In the genomic region with DNA sequence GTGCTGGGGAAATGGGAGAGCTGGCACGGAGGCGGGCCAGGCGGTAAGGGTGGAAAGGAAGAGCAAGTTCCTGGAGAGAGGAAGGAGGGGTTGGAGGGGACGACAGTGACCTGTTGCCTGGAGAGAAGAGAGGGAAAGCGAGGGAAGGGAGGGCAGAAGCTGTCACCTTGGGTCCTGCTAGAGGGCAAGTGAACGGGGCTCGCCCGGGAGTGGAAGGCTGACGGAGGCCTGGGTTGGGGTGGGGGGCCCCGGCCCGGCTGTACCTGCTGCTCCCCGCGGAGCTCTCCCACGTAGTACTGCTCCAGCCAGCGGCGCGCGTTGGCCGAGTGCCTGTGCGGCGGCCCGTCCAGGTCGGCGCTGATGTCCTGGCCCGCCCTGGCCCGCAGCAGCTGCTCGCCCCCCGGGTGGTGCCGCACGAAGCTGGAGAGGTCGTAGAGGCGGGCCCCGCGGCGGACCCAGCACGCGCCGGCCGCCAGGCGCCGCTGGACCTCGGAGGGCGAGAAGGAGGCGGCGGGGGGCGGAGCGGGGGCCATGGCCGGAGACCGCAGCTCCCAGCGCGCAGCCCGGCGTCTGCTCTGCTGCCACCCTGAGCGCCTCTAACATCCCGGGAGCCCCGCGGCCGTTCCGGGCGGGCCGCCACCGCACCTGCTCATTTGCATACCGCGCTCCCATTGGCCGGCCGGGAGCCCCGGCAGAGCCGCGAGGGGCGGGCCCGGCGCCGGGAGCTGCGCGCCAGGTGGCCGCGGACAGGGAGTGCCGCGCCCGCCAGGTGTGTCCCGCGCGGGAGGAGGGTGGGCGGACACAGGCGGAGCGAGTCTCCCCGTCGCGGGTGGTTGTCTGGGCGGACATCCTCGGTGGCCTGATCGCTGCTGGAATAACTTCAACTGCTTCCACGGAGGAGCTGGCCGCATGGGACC, we compare ENCODE assay signal across 1 cellular context.
TF ChIP-seq lines count a peak whose summit lies in the region.

A gene with protein sequence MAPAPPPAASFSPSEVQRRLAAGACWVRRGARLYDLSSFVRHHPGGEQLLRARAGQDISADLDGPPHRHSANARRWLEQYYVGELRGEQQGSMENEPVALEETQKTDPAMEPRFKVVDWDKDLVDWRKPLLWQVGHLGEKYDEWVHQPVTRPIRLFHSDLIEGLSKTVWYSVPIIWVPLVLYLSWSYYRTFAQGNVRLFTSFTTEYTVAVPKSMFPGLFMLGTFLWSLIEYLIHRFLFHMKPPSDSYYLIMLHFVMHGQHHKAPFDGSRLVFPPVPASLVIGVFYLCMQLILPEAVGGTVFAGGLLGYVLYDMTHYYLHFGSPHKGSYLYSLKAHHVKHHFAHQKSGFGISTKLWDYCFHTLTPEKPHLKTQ (minus strand): TSS at position 598 of the 917 bp plus-strand sequence. CDS start 65 bp downstream, at position 533.

TF ChIP-seq in HepG2, 621 proteins besides CTCF, POLR2A, EP300 and RAD21 (continued from another document and continues in another):
- TF ChIP-seq ELF4 (CRISPR knock-in tag; IDR thresholded peaks at IDR 0.05; ENCODE audit: borderline replicate concordance) (no peak), MAZ (IDR thresholded peaks at IDR 0.05; ENCODE audit: borderline replicate concordance, low read depth, low read length) (peak; percentile 92), MAZ (CRISPR knock-in tag; IDR thresholded peaks at IDR 0.05; ENCODE audit: low read depth) (peak; percentile 97), ZNF672 (CRISPR knock-in tag; IDR thresholded peaks at IDR 0.05) (no peak), HNRNPK (IDR thresholded peaks at IDR 0.05; ENCODE audit: low read depth, low read length, poor library complexity, severe bottlenecking) (peak; percentile 57), ISL2 (CRISPR knock-in tag; IDR thresholded peaks at IDR 0.05) (0 out of 2 replicates have a peak, but pooled peaks have one; percentile 53), NFYC (CRISPR knock-in tag; IDR thresholded peaks at IDR 0.05) (peak; percentile 42; the same call in 1 of the 2 replicates), ZNF883 (CRISPR knock-in tag; IDR thresholded peaks at IDR 0.05; ENCODE audit: not compliant biosample characterization) (peak; percentile 39), ZNF121 (CRISPR knock-in tag; IDR thresholded peaks at IDR 0.05) (no peak), FOXJ3 (CRISPR knock-in tag; IDR thresholded peaks at IDR 0.05; ENCODE audit: borderline replicate concordance) (no peak), SNAPC4 (CRISPR knock-in tag; IDR thresholded peaks at IDR 0.05) (no peak), ZNF564 (CRISPR knock-in tag; IDR thresholded peaks at IDR 0.05) (peak; percentile 92), NCOR1 (IDR thresholded peaks at IDR 0.05; ENCODE audit: borderline replicate concordance, low read length) (no peak), HNF1A (IDR thresholded peaks at IDR 0.05; ENCODE audit: low read depth) (no peak), HNF1A (CRISPR knock-in tag; IDR thresholded peaks at IDR 0.05; ENCODE audit: borderline replicate concordance) (0 out of 2 replicates have a peak, but pooled peaks have one; percentile 46), SRSF9 (IDR thresholded peaks at IDR 0.05; ENCODE audit: borderline replicate concordance, insufficient read depth, low read depth, low read length, poor library complexity, severe bottlenecking) (no peak), NONO (IDR thresholded peaks at IDR 0.05) (no peak), NONO (CRISPR knock-in tag; conservative IDR thresholded peaks at IDR 0.05) (peak; percentile 48; the same call in 1 of the 2 replicates), THAP11 (CRISPR knock-in tag; IDR thresholded peaks at IDR 0.05) (peak; percentile 72), HHEX (CRISPR knock-in tag; IDR thresholded peaks at IDR 0.05) (no peak), ASH2L (IDR thresholded peaks at IDR 0.05; ENCODE audit: insufficient read length, low read depth, low read length) (peak; percentile 44), SMYD3 (CRISPR knock-in tag; IDR thresholded peaks at IDR 0.05) (no peak), E2F5 (CRISPR knock-in tag; conservative IDR thresholded peaks at IDR 0.05) (no peak), ZNF558 (CRISPR knock-in tag; IDR thresholded peaks at IDR 0.05; ENCODE audit: borderline replicate concordance) (no peak), MXD1 (CRISPR knock-in tag; IDR thresholded peaks at IDR 0.05) (peak; percentile 18; the same call in 1 of the 2 replicates), ZNF18 (CRISPR knock-in tag; IDR thresholded peaks at IDR 0.05; ENCODE audit: insufficient replicate concordance) (no peak), ZKSCAN5 (CRISPR knock-in tag; IDR thresholded peaks at IDR 0.05) (no peak), ZNF572 (CRISPR knock-in tag; IDR thresholded peaks at IDR 0.05) (peak; percentile 12; the same call in 1 of the 2 replicates), PBX2 (CRISPR knock-in tag; IDR thresholded peaks at IDR 0.05) (no peak), U2AF1 (optimal IDR thresholded peaks at IDR 0.05; ENCODE audit: low read depth, low read length) (no peak)
- TF ChIP-seq, protein P1, sequence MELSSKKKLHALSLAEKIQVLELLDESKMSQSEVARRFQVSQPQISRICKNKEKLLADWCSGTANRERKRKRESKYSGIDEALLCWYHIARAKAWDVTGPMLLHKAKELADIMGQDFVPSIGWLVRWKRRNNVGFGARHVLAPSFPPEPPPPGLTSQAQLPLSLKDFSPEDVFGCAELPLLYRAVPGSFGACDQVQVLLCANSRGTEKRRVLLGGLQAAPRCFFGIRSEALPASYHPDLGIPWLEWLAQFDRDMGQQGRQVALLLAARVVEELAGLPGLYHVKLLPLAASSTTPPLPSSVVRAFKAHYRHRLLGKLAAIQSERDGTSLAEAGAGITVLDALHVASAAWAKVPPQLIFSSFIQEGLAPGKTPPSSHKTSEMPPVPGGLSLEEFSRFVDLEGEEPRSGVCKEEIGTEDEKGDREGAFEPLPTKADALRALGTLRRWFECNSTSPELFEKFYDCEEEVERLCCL (CRISPR knock-in tag; IDR thresholded peaks at IDR 0.05; ENCODE audit: borderline replicate concordance), result no peak
- TF ChIP-seq, protein P2, sequence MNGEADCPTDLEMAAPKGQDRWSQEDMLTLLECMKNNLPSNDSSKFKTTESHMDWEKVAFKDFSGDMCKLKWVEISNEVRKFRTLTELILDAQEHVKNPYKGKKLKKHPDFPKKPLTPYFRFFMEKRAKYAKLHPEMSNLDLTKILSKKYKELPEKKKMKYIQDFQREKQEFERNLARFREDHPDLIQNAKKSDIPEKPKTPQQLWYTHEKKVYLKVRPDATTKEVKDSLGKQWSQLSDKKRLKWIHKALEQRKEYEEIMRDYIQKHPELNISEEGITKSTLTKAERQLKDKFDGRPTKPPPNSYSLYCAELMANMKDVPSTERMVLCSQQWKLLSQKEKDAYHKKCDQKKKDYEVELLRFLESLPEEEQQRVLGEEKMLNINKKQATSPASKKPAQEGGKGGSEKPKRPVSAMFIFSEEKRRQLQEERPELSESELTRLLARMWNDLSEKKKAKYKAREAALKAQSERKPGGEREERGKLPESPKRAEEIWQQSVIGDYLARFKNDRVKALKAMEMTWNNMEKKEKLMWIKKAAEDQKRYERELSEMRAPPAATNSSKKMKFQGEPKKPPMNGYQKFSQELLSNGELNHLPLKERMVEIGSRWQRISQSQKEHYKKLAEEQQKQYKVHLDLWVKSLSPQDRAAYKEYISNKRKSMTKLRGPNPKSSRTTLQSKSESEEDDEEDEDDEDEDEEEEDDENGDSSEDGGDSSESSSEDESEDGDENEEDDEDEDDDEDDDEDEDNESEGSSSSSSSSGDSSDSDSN (CRISPR knock-in tag; IDR thresholded peaks at IDR 0.05), result peak; percentile 93; the same call in 1 of the 2 replicates
- TF ChIP-seq, protein P3, sequence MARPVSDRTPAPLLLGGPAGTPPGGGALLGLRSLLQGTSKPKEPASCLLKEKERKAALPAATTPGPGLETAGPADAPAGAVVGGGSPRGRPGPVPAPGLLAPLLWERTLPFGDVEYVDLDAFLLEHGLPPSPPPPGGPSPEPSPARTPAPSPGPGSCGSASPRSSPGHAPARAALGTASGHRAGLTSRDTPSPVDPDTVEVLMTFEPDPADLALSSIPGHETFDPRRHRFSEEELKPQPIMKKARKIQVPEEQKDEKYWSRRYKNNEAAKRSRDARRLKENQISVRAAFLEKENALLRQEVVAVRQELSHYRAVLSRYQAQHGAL (CRISPR knock-in tag; IDR thresholded peaks at IDR 0.05; ENCODE audit: not compliant biosample characterization), result no peak
